In genomic region chr14:22535916-22536315, GRCh38 we compare ENCODE assay signal across 18 cellular contexts. TPM values are rescaled to one million over a fixed set of nuclear protein-coding genes. Genes with fewer than 3 reads are reported as not detected.
DNase-seq lines count a peak whose midpoint lies in the region; TF ChIP-seq lines count a peak whose summit lies in the region.
"Had no signal": no experiment of that assay in that cellular context is flagged by ENCODE, and none has a peak within 500 bp of the region (broad histone marks: within the 10 kb centered on the region; RNA-seq: fewer than 3 reads in every experiment).

No MANE protein-coding gene starts in this region.

- H3K27ac ChIP-seq in subcutaneous abdominal adipose tissue (ENCODE audit: low read depth, low read length) = peak overlapping the region; percentile 61

- H3K4me1 Mint-ChIP-seq in activated naive CD4-positive, alpha-beta T cell treated with anti-CD3 and anti-CD28 coated beads for 36 hours (ENCODE audit: low read depth) = peaks cover 93% of the 10 kb centered on the region
- H3K4me1 Mint-ChIP-seq in activated naive CD8-positive, alpha-beta T cell treated with anti-CD3 and anti-CD28 coated beads for 36 hours = peaks cover 88% of the 10 kb centered on the region

- no peaks in the 10 kb centered on the region for H3K9me3 ChIP-seq in subcutaneous abdominal adipose tissue (ENCODE audit: control insufficient read depth in 5 of 5, low read length in 5 of 5)

- no peaks in the 10 kb centered on the region for H3K36me3 ChIP-seq in subcutaneous abdominal adipose tissue (ENCODE audit: control insufficient read depth in 5 of 5, insufficient read depth in 5 of 5, low read length in 5 of 5)

- peak overlapping the region; percentile 45 for H3K4me3 Mint-ChIP-seq in activated naive CD4-positive, alpha-beta T cell treated with anti-CD3 and anti-CD28 coated beads for 36 hours
- peak overlapping the region; percentile 82 for H3K4me3 Mint-ChIP-seq in activated naive CD8-positive, alpha-beta T cell treated with anti-CD3 and anti-CD28 coated beads for 36 hours
- H3K4me3 Mint-ChIP-seq: H9, nephron progenitor cell had no signal

- no peak overlapping the region for H3K9ac ChIP-seq in subcutaneous abdominal adipose tissue (ENCODE audit: low read length in 5 of 5)

- peak; percentile 51 for TF ChIP-seq POLR2A in GM19099 (IDR thresholded peaks at IDR 0.05; ENCODE audit: extremely low read depth, insufficient read length, low read depth)

- intact Hi-C loops in activated naive CD4-positive, alpha-beta T cell treated with anti-CD3 and anti-CD28 coated beads for 36 hours (cut with micrococcal nuclease) = loop anchor here (2.0 to 5.0 kb wide), 2 partner anchors 15 to 669 kb away; no protein-coding TSS in a partner anchor

- no peaks in the 10 kb centered on the region for H3K27me3 Mint-ChIP-seq in activated naive CD4-positive, alpha-beta T cell treated with anti-CD3 and anti-CD28 coated beads for 36 hours (ENCODE audit: low read depth)
- H3K27me3 Mint-ChIP-seq in activated naive CD8-positive, alpha-beta T cell treated with anti-CD3 and anti-CD28 coated beads for 36 hours = no peaks in the 10 kb centered on the region
- H3K27me3 Mint-ChIP-seq: progenitor cell of endocrine pancreas had no signal

- CTCF ChIA-PET in activated naive CD4-positive, alpha-beta T cell treated with anti-CD3 and anti-CD28 coated beads for 36 hours (lab: Charles Lee) = interaction anchor here (1.1 to 6.7 kb wide), 5 partner anchors 7 to 34 kb away, joined by 3 to 67 read pairs (median 13); no protein-coding TSS in a partner anchor

- DNase-seq in activated naive CD4-positive, alpha-beta T cell treated with anti-CD3 and anti-CD28 coated beads for 36 hours = peak; percentile 55
- no peak for DNase-seq in activated naive CD4-positive, alpha-beta T cell (lab: John Stamatoyannopoulos, UW)
- no peak for DNase-seq in activated naive CD8-positive, alpha-beta T cell treated with anti-CD3 and anti-CD28 coated beads for 36 hours
- no peak for DNase-seq in SKM-1 (lab: John Stamatoyannopoulos, UW; ENCODE audit: unreplicated experiment)
- DNase-seq in activated gamma-delta T cell (lab: John Stamatoyannopoulos, UW) = no peak
- DNase-seq in NCI-H446 treated with DMSO at 0.1 percent for 48 hours (lab: John Stamatoyannopoulos, UW) = no peak
- DNase-seq: activated CD4-positive, CD25-positive, alpha-beta regulatory T cell; H9; mesendoderm; NCI-H1105; NCI-H2107; NCI-H69; nephron progenitor cell; stimulated activated naive CD4-positive, alpha-beta T cell had no signal

- no peaks in the 10 kb centered on the region for H3K27me3 ChIP-seq in subcutaneous abdominal adipose tissue (ENCODE audit: control insufficient read depth in 5 of 5, insufficient read depth in 4 of 5, low read length in 5 of 5)

- no peaks in the 10 kb centered on the region for H3K9me3 Mint-ChIP-seq in activated naive CD4-positive, alpha-beta T cell treated with anti-CD3 and anti-CD28 coated beads for 36 hours
- H3K9me3 Mint-ChIP-seq in activated naive CD8-positive, alpha-beta T cell treated with anti-CD3 and anti-CD28 coated beads for 36 hours = no peaks in the 10 kb centered on the region
- H3K9me3 Mint-ChIP-seq: nephron progenitor cell had no signal

- peaks cover 0 to 37% (median 3%) of the 10 kb centered on the region in 5 donors for H3K4me1 ChIP-seq in subcutaneous abdominal adipose tissue (ENCODE audit: control insufficient read depth in 5 of 5, insufficient read depth in 5 of 5, low read length in 5 of 5)

- H3K36me3 Mint-ChIP-seq in activated naive CD4-positive, alpha-beta T cell treated with anti-CD3 and anti-CD28 coated beads for 36 hours (ENCODE audit: low read depth) = peaks cover 96% of the 10 kb centered on the region
- H3K36me3 Mint-ChIP-seq in activated naive CD8-positive, alpha-beta T cell treated with anti-CD3 and anti-CD28 coated beads for 36 hours = peaks cover 95% of the 10 kb centered on the region

- no peak overlapping the region for H3K4me3 ChIP-seq in subcutaneous abdominal adipose tissue (ENCODE audit: low read depth in 1 of 5, low read length in 5 of 5)
- H3K4me3 ChIP-seq: coronary artery had no signal

- peak overlapping the region; percentile 98 for H3K27ac Mint-ChIP-seq in activated naive CD4-positive, alpha-beta T cell treated with anti-CD3 and anti-CD28 coated beads for 36 hours
- H3K27ac Mint-ChIP-seq in activated naive CD8-positive, alpha-beta T cell treated with anti-CD3 and anti-CD28 coated beads for 36 hours = peak overlapping the region; percentile 93
- H3K27ac Mint-ChIP-seq: H9, nephron progenitor cell, progenitor cell of endocrine pancreas had no signal

RNA-seq across cellular contexts. Expression of gene DAD1, which starts 53.1 kb away (rescaled TPM):
- 100 to 1,000 TPM; 219 to 226 TPM for total RNA-seq in activated naive CD4-positive, alpha-beta T cell treated with anti-CD3 and anti-CD28 coated beads for 36 hours
- total RNA-seq in activated naive CD8-positive, alpha-beta T cell treated with anti-CD3 and anti-CD28 coated beads for 36 hours = 100 to 1,000 TPM; 197 to 208 TPM
